11 cellular contexts compared by ENCODE assay signal in the genomic region with DNA sequence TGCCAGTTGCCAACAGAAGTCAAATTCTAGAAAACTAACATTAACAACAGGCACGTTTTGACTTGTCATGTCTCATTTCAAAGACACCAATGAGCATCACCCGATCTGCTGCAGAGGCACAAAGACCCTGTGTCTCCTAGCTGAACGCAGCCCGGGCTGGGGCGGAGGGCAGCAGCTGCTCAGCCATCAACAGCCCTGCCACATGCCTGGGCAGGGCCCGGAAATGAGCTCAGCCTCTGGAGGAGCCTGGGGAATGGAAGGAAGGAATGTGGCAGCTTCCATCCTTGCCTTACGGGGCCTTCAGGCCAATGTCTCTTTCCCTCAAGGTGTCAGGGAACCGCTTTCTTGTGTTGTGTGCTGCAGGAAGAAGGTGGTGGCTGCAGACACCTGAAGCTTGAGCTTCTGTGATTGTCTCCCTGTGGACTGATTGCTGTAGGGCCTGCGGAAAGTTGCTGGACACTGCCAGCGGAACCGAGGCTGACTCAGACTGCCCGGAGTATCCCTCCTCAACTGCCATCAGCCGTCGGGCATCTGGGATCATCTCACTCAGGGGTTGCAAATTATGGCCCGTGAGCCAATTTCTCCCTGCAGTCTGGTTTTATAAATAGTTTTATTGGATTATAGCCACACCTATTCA. TPM values are rescaled to one million over a fixed set of nuclear protein-coding genes. Genes with fewer than 3 reads are reported as not detected.
A peak's percentile ranks its signal among the peaks of the same experiment; 100 is the strongest.
DNase-seq lines count a peak whose midpoint lies in the region; ATAC-seq, FAIRE-seq and TF ChIP-seq lines count a peak whose summit lies in the region.
"Had no signal": no experiment of that assay in that cellular context is flagged by ENCODE, and none has a peak within 500 bp of the region (broad histone marks: within the 10 kb centered on the region; RNA-seq: fewer than 3 reads in every experiment).

No MANE protein-coding gene starts in this region.

- no peaks in the 10 kb centered on the region for H3K9me3 Mint-ChIP-seq in activated naive CD4-positive, alpha-beta T cell treated with anti-CD3 and anti-CD28 coated beads for 36 hours
- H3K9me3 Mint-ChIP-seq in T-helper 2 cell treated with Interferon-gamma antibody and Interleukin-4, amounts not matched to agents 5 μg/mL and 100 μg/mL, for 36 hours = no peaks in the 10 kb centered on the region
- H3K9me3 Mint-ChIP-seq: dendritic cell treated with granulocyte-macrophage colony-stimulating factor and Interleukin-4, amounts not matched to agents 40 ng/mL and 50 ng/mL, for 4 days had no signal

- H3K9me3 ChIP-seq in heart left ventricle (no peaks in the 10 kb centered on the region), gastrocnemius medialis (no peaks in the 10 kb centered on the region)

- no peak for TF ChIP-seq CTCF in heart left ventricle (IDR thresholded peaks at IDR 0.05)
- TF ChIP-seq CTCF in gastrocnemius medialis (IDR thresholded peaks at IDR 0.05 in 4 of 5, conservative IDR thresholded peaks at IDR 0.05 in 1 of 5) = no peak

- no peak for DNase-seq in H54 (ENCODE audit: insufficient read length, low spot score)
- DNase-seq in amygdala (lab: John Stamatoyannopoulos, UW) = peak in 48 of 56 donors; percentile 8 to 86 (median 54)
- peak; percentile 25 to 61 (median 47) for DNase-seq in heart left ventricle
- peak; percentile 49 to 75 for DNase-seq in gastrocnemius medialis
- DNase-seq in activated naive CD4-positive, alpha-beta T cell treated with anti-CD3 and anti-CD28 coated beads for 36 hours = no peak
- DNase-seq in T-helper 2 cell treated with Interferon-gamma antibody and Interleukin-4, amounts not matched to agents 5 μg/mL and 100 μg/mL, for 36 hours (ENCODE audit: low spot score) = no peak
- DNase-seq: activated CD4-positive, CD25-positive, alpha-beta regulatory T cell treated with anti-CD3 and anti-CD28 coated beads, Interleukin-2, amount 50 U/mL, for 72 hours had no signal

- 23 to 33% (median 27%) methylated on average over 11 to 15 of the region's 15 CpGs for WGBS in heart left ventricle, 4 donors

- H3K27me3 Mint-ChIP-seq in activated naive CD4-positive, alpha-beta T cell treated with anti-CD3 and anti-CD28 coated beads for 36 hours (ENCODE audit: low read depth) = peaks cover 20% of the 10 kb centered on the region
- peaks cover 32% of the 10 kb centered on the region for H3K27me3 Mint-ChIP-seq in T-helper 2 cell treated with Interferon-gamma antibody and Interleukin-4, amounts not matched to agents 5 μg/mL and 100 μg/mL, for 36 hours (ENCODE audit: low read depth)

- CTCF ChIA-PET in activated naive CD4-positive, alpha-beta T cell treated with anti-CD3 and anti-CD28 coated beads for 36 hours (lab: Charles Lee) = interaction anchor here (1.2 to 1.5 kb wide), 2 partner anchors 371 kb away, joined by 3 to 5 read pairs; no protein-coding TSS in a partner anchor

- ATAC-seq in heart left ventricle (peak in 3 of 4 donors; percentile 41 to 72 (median 65)), gastrocnemius medialis (peak; percentile 42 to 64), HG02840 (IDR thresholded peaks at IDR 0.05; ENCODE audit: low FRiP score, unreplicated experiment) (no peak), GM19023 (IDR thresholded peaks at IDR 0.05; ENCODE audit: unreplicated experiment) (no peak)

- H3K4me1 ChIP-seq in heart left ventricle (peaks cover 15 to 83% (median 56%) of the 10 kb centered on the region in 12 donors), gastrocnemius medialis (peaks cover 72 to 74% of the 10 kb centered on the region in 2 donors)

- H3K27me3 ChIP-seq in heart left ventricle = peaks cover 0 to 4% (median 0%) of the 10 kb centered on the region in 9 donors
- H3K27me3 ChIP-seq in gastrocnemius medialis = no peaks in the 10 kb centered on the region

- peak overlapping the region in 11 of 12 donors; percentile 8 to 84 (median 56) for H3K27ac ChIP-seq in heart left ventricle
- H3K27ac ChIP-seq in gastrocnemius medialis = peak overlapping the region; percentile 86 to 93 (median 88)

- H3K4me3 ChIP-seq in heart left ventricle = no peak overlapping the region
- H3K4me3 ChIP-seq in gastrocnemius medialis = peak overlapping the region in 3 of 4 donors; percentile 17 to 32 (median 23)

- H3K27ac Mint-ChIP-seq in activated naive CD4-positive, alpha-beta T cell treated with anti-CD3 and anti-CD28 coated beads for 36 hours = no peak overlapping the region
- H3K27ac Mint-ChIP-seq in T-helper 2 cell treated with Interferon-gamma antibody and Interleukin-4, amounts not matched to agents 5 μg/mL and 100 μg/mL, for 36 hours = no peak overlapping the region
- H3K27ac Mint-ChIP-seq: dendritic cell treated with granulocyte-macrophage colony-stimulating factor and Interleukin-4, amounts not matched to agents 40 ng/mL and 50 ng/mL, for 4 days had no signal

- no peaks in the 10 kb centered on the region for H3K36me3 ChIP-seq in heart left ventricle
- H3K36me3 ChIP-seq in gastrocnemius medialis = no peaks in the 10 kb centered on the region

- intact Hi-C loops in heart left ventricle (cut with DNase I) = loop anchor here in 9 of 10 donors (2.0 to 10.0 kb wide), 11 partner anchors 21 to 811 kb away; no protein-coding TSS in a partner anchor
- intact Hi-C loops in gastrocnemius medialis (cut with DNase I; ENCODE audit: low total_unique reads) = loop anchor here (1.0 to 10.0 kb wide), 5 partner anchors 24 to 1261 kb away; a partner anchor contains a TSS
- intact Hi-C loops in activated naive CD4-positive, alpha-beta T cell treated with anti-CD3 and anti-CD28 coated beads for 36 hours (cut with micrococcal nuclease) = loop anchor here (5.0 kb wide), 2 partner anchors 83 to 583 kb away; no protein-coding TSS in a partner anchor

- FAIRE-seq in H54 (lab: Jason Lieb, UNC) = no peak
- FAIRE-seq: G401.6 had no signal

- peaks cover 4% of the 10 kb centered on the region for H3K4me1 Mint-ChIP-seq in activated naive CD4-positive, alpha-beta T cell treated with anti-CD3 and anti-CD28 coated beads for 36 hours (ENCODE audit: low read depth)
- peaks cover 5% of the 10 kb centered on the region for H3K4me1 Mint-ChIP-seq in T-helper 2 cell treated with Interferon-gamma antibody and Interleukin-4, amounts not matched to agents 5 μg/mL and 100 μg/mL, for 36 hours (ENCODE audit: low read depth)

- no peak overlapping the region for H3K4me3 Mint-ChIP-seq in activated naive CD4-positive, alpha-beta T cell treated with anti-CD3 and anti-CD28 coated beads for 36 hours
- no peak overlapping the region for H3K4me3 Mint-ChIP-seq in T-helper 2 cell treated with Interferon-gamma antibody and Interleukin-4, amounts not matched to agents 5 μg/mL and 100 μg/mL, for 36 hours
- H3K4me3 Mint-ChIP-seq: dendritic cell treated with granulocyte-macrophage colony-stimulating factor and Interleukin-4, amounts not matched to agents 40 ng/mL and 50 ng/mL, for 4 days had no signal

- TF ChIP-seq POLR2A in H54 (IDR thresholded peaks at IDR 0.05; ENCODE audit: low read depth, low read length) = peak; percentile 31; the same call in 1 of the 2 replicates
- no peak for TF ChIP-seq POLR2A in heart left ventricle (IDR thresholded peaks at IDR 0.05)
- peak in 1 of 2 donors; percentile 6 for TF ChIP-seq POLR2A in gastrocnemius medialis (IDR thresholded peaks at IDR 0.05)

- no peaks in the 10 kb centered on the region for H3K36me3 Mint-ChIP-seq in activated naive CD4-positive, alpha-beta T cell treated with anti-CD3 and anti-CD28 coated beads for 36 hours (ENCODE audit: low read depth)
- H3K36me3 Mint-ChIP-seq in T-helper 2 cell treated with Interferon-gamma antibody and Interleukin-4, amounts not matched to agents 5 μg/mL and 100 μg/mL, for 36 hours (ENCODE audit: low read depth) = no peaks in the 10 kb centered on the region

- in situ Hi-C loops in gastrocnemius medialis (cut with MboI; ENCODE audit: low sequenced_read_pairs in 4 of 4) = no loop called here

RNA-seq across cellular contexts. Expression of a gene that starts 7.3 kb away (rescaled TPM):
- total RNA-seq in heart left ventricle (100 to 1,000 TPM; 101 to 172 (median 139) TPM), gastrocnemius medialis (10 to 100 TPM in 3 of 4 donors, 1 to 10 TPM in 1; 5.8 to 36.7 (median 20.4) TPM)
- 10 to 100 TPM; 15.0 to 99.4 TPM for polyA plus RNA-seq in heart left ventricle
- not detected for total RNA-seq in activated naive CD4-positive, alpha-beta T cell treated with anti-CD3 and anti-CD28 coated beads for 36 hours

Comparison
In these comparisons a context has a peak if more than half of its experiments do, and no peak if none do; other contexts are left out.
1. DNase-seq: peak in amygdala (48 of 56), heart left ventricle (5 of 5) and gastrocnemius medialis (2 of 2); none in H54 (single experiment), activated naive CD4-positive, alpha-beta T cell treated with anti-CD3 and anti-CD28 coated beads for 36 hours (single experiment) and T-helper 2 cell treated with Interferon-gamma antibody and Interleukin-4, amounts not matched to agents 5 μg/mL and 100 μg/mL, for 36 hours (single experiment).
2. ATAC-seq: peak in heart left ventricle (3 of 4) and gastrocnemius medialis (2 of 2); none in HG02840 (single experiment) and GM19023 (single experiment).
3. H3K4me3 ChIP-seq: peak in gastrocnemius medialis (3 of 4); none in heart left ventricle (0 of 12).
4. RNA of a gene that starts 7.3 kb away (total RNA-seq): 101 to 172 TPM in heart left ventricle and 5.8 to 36.7 TPM in gastrocnemius medialis; not detected in activated naive CD4-positive, alpha-beta T cell treated with anti-CD3 and anti-CD28 coated beads for 36 hours; every median in the first group is over 4 times any median in the second.